In genomic region chr17:7403902-7404736, GRCh38 we compare ENCODE assay signal across 1 cellular context.
TF ChIP-seq lines count a peak whose summit lies in the region.

Gene TMEM256, minus strand, starts transcription at chr17:7404097. Its CDS starts 13 bp downstream, at chr17:7404084.

TF ChIP-seq in HEK293, 187 proteins besides CTCF, POLR2A, EP300 and RAD21 (continued from another document and continues in another):
- TF ChIP-seq PRDM4 (tag by site-specific recombination; IDR thresholded peaks at IDR 0.05) (no peak), ZBTB48 (tag by site-specific recombination; IDR thresholded peaks at IDR 0.05) (no peak; the same call in 1 of the 2 replicates), ZNF214 (tag by site-specific recombination; IDR thresholded peaks at IDR 0.05; ENCODE audit: borderline replicate concordance) (no peak), ZBTB8A (tag by site-specific recombination; IDR thresholded peaks at IDR 0.05) (peak; percentile 61), HOXD13 (CRISPR knock-in tag; IDR thresholded peaks at IDR 0.05; ENCODE audit: borderline replicate concordance) (no peak), ZNF391 (tag by site-specific recombination; IDR thresholded peaks at IDR 0.05; ENCODE audit: borderline replicate concordance, low read depth) (no peak), ZNF184 (tag by site-specific recombination; IDR thresholded peaks at IDR 0.05) (no peak), ZNF350 (tag by site-specific recombination; IDR thresholded peaks at IDR 0.05) (no peak), ZBTB11 (tag by site-specific recombination; conservative IDR thresholded peaks at IDR 0.05; ENCODE audit: low read depth) (0 out of 2 replicates have a peak, but pooled peaks have one; percentile 37), HIC1 (tag by site-specific recombination; IDR thresholded peaks at IDR 0.05) (no peak), ZNF677 (tag by site-specific recombination; IDR thresholded peaks at IDR 0.05) (no peak), ZNF18 (tag by site-specific recombination; IDR thresholded peaks at IDR 0.05) (no peak), KLF8 (tag by site-specific recombination; IDR thresholded peaks at IDR 0.05) (no peak), ZNF768 (tag by site-specific recombination; IDR thresholded peaks at IDR 0.05) (no peak), ZNF629 (tag by site-specific recombination; IDR thresholded peaks at IDR 0.05) (peak; percentile 41; the same call in 1 of the 2 replicates), ZNF658 (tag by site-specific recombination; IDR thresholded peaks at IDR 0.05) (no peak), ZNF707 (tag by site-specific recombination; IDR thresholded peaks at IDR 0.05) (no peak), ATF2 (tag by site-specific recombination; IDR thresholded peaks at IDR 0.05; ENCODE audit: low read depth) (no peak), BCL6B (tag by site-specific recombination; IDR thresholded peaks at IDR 0.05) (no peak), ZNF398 (tag by site-specific recombination; IDR thresholded peaks at IDR 0.05) (peak; percentile 95), YY1 (tag by site-specific recombination; IDR thresholded peaks at IDR 0.05) (peak; percentile 73), ZNF621 (tag by site-specific recombination; IDR thresholded peaks at IDR 0.05) (no peak), OSR2 (tag by site-specific recombination; IDR thresholded peaks at IDR 0.05) (no peak), TCF7L2 (IDR thresholded peaks at IDR 0.05; ENCODE audit: borderline replicate concordance, low read depth, low read length) (no peak), ZBTB7A (tag by site-specific recombination; IDR thresholded peaks at IDR 0.05; ENCODE audit: low read depth) (no peak), ZNF747 (tag by site-specific recombination; IDR thresholded peaks at IDR 0.05) (no peak), REST (tag by site-specific recombination; IDR thresholded peaks at IDR 0.05) (no peak), TSHZ1 (tag by site-specific recombination; IDR thresholded peaks at IDR 0.05; ENCODE audit: borderline replicate concordance) (no peak), ZBTB17 (tag by site-specific recombination; IDR thresholded peaks at IDR 0.05) (no peak), ZNF335 (tag by site-specific recombination; conservative IDR thresholded peaks at IDR 0.05) (peak; percentile 76), ZNF157 (tag by site-specific recombination; IDR thresholded peaks at IDR 0.05) (no peak), ZSCAN5A (tag by site-specific recombination; IDR thresholded peaks at IDR 0.05) (no peak)
